Comparison of ENCODE assay signal across 9 cellular contexts in genomic region chr17:33968350-33969044, GRCh38.
DNase-seq lines count a peak whose midpoint lies in the region; ATAC-seq and TF ChIP-seq lines count a peak whose summit lies in the region.
"Had no signal": no experiment of that assay in that cellular context is flagged by ENCODE, and none has a peak within 500 bp of the region (broad histone marks: within the 10 kb centered on the region; RNA-seq: fewer than 3 reads in every experiment).

No MANE protein-coding gene starts in this region.

- H3K27ac ChIP-seq in neuronal stem cell (replicated peaks; ENCODE audit: low read length): no peak overlapping the region
- H3K27ac ChIP-seq in SK-N-SH (ENCODE audit: low read depth in 2 of 2, low read length in 1 of 2): no peak overlapping the region
- H3K27ac ChIP-seq in lower lobe of right lung: no peak overlapping the region
- H3K27ac ChIP-seq: C4-2B had no signal

- no peak overlapping the region for H3K4ac ChIP-seq in neuronal stem cell (ENCODE audit: low read length)

- POLR2A ChIA-PET in SK-N-SH (lab: Yijun Ruan, JAX): no interaction called here

- H3K18ac ChIP-seq in neuronal stem cell (ENCODE audit: low read length): peak overlapping the region; percentile 34

- ATAC-seq in HG02884 (IDR thresholded peaks at IDR 0.05; ENCODE audit: unreplicated experiment) (peak; percentile 53), HG02763 (IDR thresholded peaks at IDR 0.05; ENCODE audit: unreplicated experiment) (no peak), lower lobe of right lung (no peak)

- no peak for TF ChIP-seq CTCF in SK-N-SH (IDR thresholded peaks at IDR 0.05)
- TF ChIP-seq CTCF in lower lobe of right lung (IDR thresholded peaks at IDR 0.05): no peak

- H3K4me3 ChIP-seq in neuronal stem cell (ENCODE audit: low read length in 2 of 2) (no peak overlapping the region), SK-N-SH (ENCODE audit: low read depth in 2 of 2, low read length in 1 of 2) (no peak overlapping the region), lower lobe of right lung (no peak overlapping the region)

- no peaks in the 10 kb centered on the region for H3F3A ChIP-seq in SK-N-SH (replicated peaks; ENCODE audit: insufficient read depth)

- H3K9me2 ChIP-seq in SK-N-SH: no peaks in the 10 kb centered on the region

- peak overlapping the region; percentile 46 for H3K4me3 Mint-ChIP-seq in T-helper 1 cell treated with Interleukin-12 subunit alpha and Interleukin-12 subunit beta and Interleukin-4 antibody, amounts not matched to agents 30 μg/mL and 1 μg/mL, for 36 hours

- DNase-seq in activated naive CD4-positive, alpha-beta T cell treated with Interleukin-2 at 50 U/mL for 16 hours: peak; percentile 4
- no peak for DNase-seq in activated naive CD4-positive, alpha-beta T cell (lab: John Stamatoyannopoulos, UW)
- DNase-seq in neuronal stem cell (ENCODE audit: low spot score) (no peak), SK-N-SH (no peak), lower lobe of right lung (no peak)

- H3K79me1 ChIP-seq in neuronal stem cell (ENCODE audit: low read depth, low read length): no peaks in the 10 kb centered on the region

- H3K27me3 ChIP-seq in neuronal stem cell (ENCODE audit: control insufficient read depth in 3 of 3, insufficient read depth in 3 of 3, low read depth in 1 of 3, low read length in 3 of 3): no peaks in the 10 kb centered on the region
- H3K27me3 ChIP-seq in SK-N-SH (ENCODE audit: insufficient read depth): no peaks in the 10 kb centered on the region
- no peaks in the 10 kb centered on the region for H3K27me3 ChIP-seq in lower lobe of right lung (ENCODE audit: low read depth)

- no peaks in the 10 kb centered on the region for H3K9me3 ChIP-seq in neuronal stem cell (replicated peaks in 1 of 2; ENCODE audit: control insufficient read depth in 2 of 2, insufficient read depth in 1 of 2, low read depth in 1 of 2, low read length in 2 of 2)
- H3K9me3 ChIP-seq in SK-N-SH: no peaks in the 10 kb centered on the region
- H3K9me3 ChIP-seq in lower lobe of right lung: no peaks in the 10 kb centered on the region

- intact Hi-C loops in lower lobe of right lung (cut with DNase I): no loop called here

- no peak overlapping the region for H2BK12ac ChIP-seq in neuronal stem cell (ENCODE audit: low read length)

- H2AFZ ChIP-seq in neuronal stem cell (ENCODE audit: low read length) (no peak overlapping the region), SK-N-SH (ENCODE audit: low read depth) (no peak overlapping the region)

- H2BK120ac ChIP-seq in neuronal stem cell (ENCODE audit: low read depth, low read length): no peak overlapping the region

- no peak overlapping the region for H3K14ac ChIP-seq in neuronal stem cell (ENCODE audit: low read length)

- no peak overlapping the region for H2BK5ac ChIP-seq in neuronal stem cell (ENCODE audit: low read length)

- WGBS in neuronal stem cell (ENCODE audit: extremely low coverage in 2 of 2, insufficient read length in 2 of 2, insufficient replicate concordance in 1 of 2), 2 donors: no CpG with 5 or more reads among the region's 9 CpGs
- 41% methylated on average over 5 of the region's 9 CpGs for WGBS in SK-N-SH (ENCODE audit: low lambda C conversion rate)

- H3K4me1 Mint-ChIP-seq in T-helper 1 cell treated with Interleukin-12 subunit alpha and Interleukin-12 subunit beta and Interleukin-4 antibody, amounts not matched to agents 30 μg/mL and 1 μg/mL, for 36 hours (ENCODE audit: low read depth): peaks cover 40% of the 10 kb centered on the region

- no peak overlapping the region for H3K23ac ChIP-seq in neuronal stem cell (ENCODE audit: low read depth, low read length, poor library complexity)

- no peaks in the 10 kb centered on the region for H3K36me3 ChIP-seq in neuronal stem cell (replicated peaks in 1 of 2; ENCODE audit: control insufficient read depth in 2 of 2, insufficient read depth in 2 of 2, low read length in 2 of 2)
- H3K36me3 ChIP-seq in SK-N-SH (replicated peaks in 1 of 2; ENCODE audit: control insufficient read depth in 1 of 2, insufficient read depth in 2 of 2, low read length in 1 of 2): no peaks in the 10 kb centered on the region
- H3K36me3 ChIP-seq in lower lobe of right lung: no peaks in the 10 kb centered on the region

- no peak overlapping the region for H3K9ac ChIP-seq in neuronal stem cell (ENCODE audit: low read depth, low read length, poor library complexity)
- no peak overlapping the region for H3K9ac ChIP-seq in SK-N-SH

- H3K36me3 Mint-ChIP-seq in T-helper 1 cell treated with Interleukin-12 subunit alpha and Interleukin-12 subunit beta and Interleukin-4 antibody, amounts not matched to agents 30 μg/mL and 1 μg/mL, for 36 hours (ENCODE audit: low read depth): peaks cover 5% of the 10 kb centered on the region

- no peaks in the 10 kb centered on the region for H3K79me2 ChIP-seq in SK-N-SH (ENCODE audit: insufficient read depth)

- peak overlapping the region; percentile 84 for H3K27ac Mint-ChIP-seq in T-helper 1 cell treated with Interleukin-12 subunit alpha and Interleukin-12 subunit beta and Interleukin-4 antibody, amounts not matched to agents 30 μg/mL and 1 μg/mL, for 36 hours

- peaks cover 3% of the 10 kb centered on the region for H3K9me3 Mint-ChIP-seq in T-helper 1 cell treated with Interleukin-12 subunit alpha and Interleukin-12 subunit beta and Interleukin-4 antibody, amounts not matched to agents 30 μg/mL and 1 μg/mL, for 36 hours

- no peak overlapping the region for H4K8ac ChIP-seq in neuronal stem cell (ENCODE audit: low read depth, low read length)

- H3K27me3 Mint-ChIP-seq in T-helper 1 cell treated with Interleukin-12 subunit alpha and Interleukin-12 subunit beta and Interleukin-4 antibody, amounts not matched to agents 30 μg/mL and 1 μg/mL, for 36 hours (ENCODE audit: low read depth): peaks cover 3% of the 10 kb centered on the region

- TF ChIP-seq RAD21 in SK-N-SH (IDR thresholded peaks at IDR 0.05; ENCODE audit: low read length): no peak

- H3K4me1 ChIP-seq in neuronal stem cell (ENCODE audit: control insufficient read depth in 2 of 2, insufficient read depth in 1 of 2, low read depth in 1 of 2, low read length in 2 of 2) (peaks cover 0 to 11% of the 10 kb centered on the region in 2 donors), SK-N-SH (ENCODE audit: control insufficient read depth in 1 of 2, insufficient read depth in 2 of 2, low read depth in 1 of 2, low read length in 1 of 2) (peaks cover 0 to 4% of the 10 kb centered on the region in 2 experiments; a peak in 1 of 4 replicates), lower lobe of right lung (no peaks in the 10 kb centered on the region)

- CTCF ChIA-PET in SK-N-SH (lab: Yijun Ruan, JAX): interaction anchor here (1.5 kb wide), 1 partner anchor 10 kb away, joined by 3 read pairs; no protein-coding TSS in a partner anchor

- H2AK5ac ChIP-seq in neuronal stem cell (ENCODE audit: low read depth, low read length): peak overlapping the region; percentile 45

- no peaks in the 10 kb centered on the region for H4K20me1 ChIP-seq in SK-N-SH (ENCODE audit: insufficient read depth)

- H3K4me2 ChIP-seq in neuronal stem cell (ENCODE audit: insufficient read depth, low read length, poor library complexity, severe bottlenecking) (no peak overlapping the region), SK-N-SH (no peak overlapping the region)

- H4K91ac ChIP-seq in neuronal stem cell (ENCODE audit: low read depth, low read length, poor library complexity): no peak overlapping the region

- H2BK15ac ChIP-seq in neuronal stem cell (ENCODE audit: low read length): no peak overlapping the region

- no peak for TF ChIP-seq EP300 in SK-N-SH (IDR thresholded peaks at IDR 0.05; ENCODE audit: borderline replicate concordance in 1 of 2, low read depth in 1 of 2, low read length in 1 of 2)

TF ChIP-seq in SK-N-SH, 30 proteins besides CTCF, POLR2A, EP300 and RAD21:
- TF ChIP-seq RXRA (IDR thresholded peaks at IDR 0.05; ENCODE audit: borderline replicate concordance, low read depth): no peak
- TF ChIP-seq RFX5 (IDR thresholded peaks at IDR 0.05; ENCODE audit: low read length): no peak
TF ChIP-seq in SK-N-SH: peak in this region for 0.
